Comparison of ENCODE assay signal across 1 cellular context in the genomic region with DNA sequence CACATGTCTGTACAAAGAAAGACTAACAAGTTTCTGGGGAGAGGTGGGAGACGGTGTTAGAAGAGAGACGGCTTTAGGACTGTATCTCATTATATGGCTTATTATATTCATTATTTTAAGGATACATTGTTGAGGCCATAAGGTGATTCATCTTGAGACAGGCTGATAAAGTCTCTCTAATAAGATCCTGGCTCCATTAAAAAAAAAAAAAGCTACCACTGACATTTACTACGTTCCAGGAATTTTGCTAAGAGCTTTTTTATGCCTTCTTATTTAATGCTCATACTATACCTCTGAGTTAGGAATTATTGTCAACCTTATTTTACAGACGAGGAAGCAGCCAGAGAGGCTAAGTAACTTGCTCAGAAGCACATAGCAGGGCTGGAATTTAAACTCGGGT.
TF ChIP-seq lines count a peak whose summit lies in the region.

No MANE protein-coding gene starts in this region.

TF ChIP-seq in HepG2, 621 proteins besides CTCF, POLR2A, EP300 and RAD21 (continued from another document):
- TF ChIP-seq AFF4 (CRISPR knock-in tag; IDR thresholded peaks at IDR 0.05) (no peak), ZNF614 (CRISPR knock-in tag; IDR thresholded peaks at IDR 0.05; ENCODE audit: borderline replicate concordance) (no peak), RFXANK (CRISPR knock-in tag; IDR thresholded peaks at IDR 0.05) (no peak), KDM5B (CRISPR knock-in tag; IDR thresholded peaks at IDR 0.05; ENCODE audit: borderline replicate concordance) (no peak), TRIM24 (CRISPR knock-in tag; IDR thresholded peaks at IDR 0.05) (no peak), ZNF839 (CRISPR knock-in tag; IDR thresholded peaks at IDR 0.05; ENCODE audit: borderline replicate concordance) (no peak), NFE2L2 (IDR thresholded peaks at IDR 0.05; ENCODE audit: low read length) (no peak), ZEB1 (IDR thresholded peaks at IDR 0.05; ENCODE audit: insufficient replicate concordance, low read depth) (no peak), NKX3-1 (CRISPR knock-in tag; IDR thresholded peaks at IDR 0.05) (no peak)
- TF ChIP-seq, protein P1, sequence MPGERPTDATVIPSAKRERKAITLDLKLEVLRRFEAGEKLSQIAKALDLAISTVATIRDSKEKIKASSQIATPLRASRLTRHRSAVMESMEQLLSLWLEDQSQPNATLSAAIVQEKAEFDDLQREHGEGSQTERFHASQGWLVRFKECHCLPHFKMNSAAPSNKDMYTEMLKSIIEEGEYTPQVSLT (CRISPR knock-in tag; IDR thresholded peaks at IDR 0.05; ENCODE audit: borderline replicate concordance, low read depth) = no peak
